Comparison of ENCODE assay signal across 12 cellular contexts in genomic region chr3:105829229-105829628, GRCh38. TPM values are rescaled to one million over a fixed set of nuclear protein-coding genes. Genes with fewer than 3 reads are reported as not detected.
DNase-seq lines count a peak whose midpoint lies in the region; ATAC-seq and TF ChIP-seq lines count a peak whose summit lies in the region.
"Had no signal": no experiment of that assay in that cellular context is flagged by ENCODE, and none has a peak within 500 bp of the region (broad histone marks: within the 10 kb centered on the region; RNA-seq: fewer than 3 reads in every experiment).

No MANE protein-coding gene starts in this region.

- TF ChIP-seq RAD21 in HCT116 (IDR thresholded peaks at IDR 0.05; ENCODE audit: low read depth): no peak

- no peak for TF ChIP-seq POLR2A in HCT116 (IDR thresholded peaks at IDR 0.05; ENCODE audit: borderline replicate concordance, extremely low read depth, insufficient read depth, insufficient read length)
- TF ChIP-seq POLR2A in spleen (IDR thresholded peaks at IDR 0.05): no peak

- no peaks in the 10 kb centered on the region for H3K27me3 ChIP-seq in HCT116 (ENCODE audit: insufficient read depth, low read length)
- no peaks in the 10 kb centered on the region for H3K27me3 ChIP-seq in spleen (replicated peaks in 1 of 7)
- H3K27me3 ChIP-seq: ovary had no signal

- H3K27ac Mint-ChIP-seq in activated B cell treated with CpG ODN at 0.5 μM for 24 hours: peak overlapping the region; percentile 46

- H3K4me3 Mint-ChIP-seq in activated B cell treated with CpG ODN at 0.5 μM for 24 hours: peak overlapping the region; percentile 15

- RAD21 ChIA-PET in HCT116 (lab: Charles Lee; ENCODE audit: low non-redundant PET in 1 of 2, low total read pairs in 2 of 2, uncharacterized antibody in 2 of 2, unreplicated experiment in 2 of 2): no interaction called here

- no peak overlapping the region for H3K27ac ChIP-seq in HCT116 (ENCODE audit: low read depth, low read length)
- peak overlapping the region in 6 of 8 donors; percentile 20 to 78 (median 61) for H3K27ac ChIP-seq in spleen
- H3K27ac ChIP-seq: ovary had no signal

- H3K9me3 Mint-ChIP-seq in activated B cell treated with CpG ODN at 0.5 μM for 24 hours: no peaks in the 10 kb centered on the region

- H3K9me2 ChIP-seq in HCT116 (ENCODE audit: insufficient read depth): no peaks in the 10 kb centered on the region

- H3K79me2 ChIP-seq in HCT116 (ENCODE audit: insufficient read depth, low read length): no peaks in the 10 kb centered on the region

- POLR2A ChIA-PET in HCT116 (lab: Charles Lee): no interaction called here
- POLR2A ChIA-PET in activated B cell treated with CpG ODN at 0.5 μM for 24 hours (lab: Charles Lee): interaction anchor here (0.6 to 1.6 kb wide), 4 partner anchors 8 to 99 kb away, joined by 3 to 5 read pairs (median 5); no protein-coding TSS in a partner anchor

- H4K20me1 ChIP-seq in HCT116 (ENCODE audit: insufficient read depth): no peaks in the 10 kb centered on the region

- BruUV-seq in HCT116 (replicated peaks; lab: Mats Ljungman, UMichigan): no TSS peak

- H3K9ac ChIP-seq in HCT116 (ENCODE audit: low read length): no peak overlapping the region

- intact Hi-C loops in HCT116 (cut with micrococcal nuclease) (no loop called here), activated B cell treated with CpG ODN at 0.5 μM for 24 hours (cut with micrococcal nuclease) (no loop called here), spleen (cut with DNase I; ENCODE audit: low total_unique reads) (no loop called here)

- peak overlapping the region; percentile 10; the same call in 1 of the 2 replicates for H3K4me2 ChIP-seq in HCT116 (ENCODE audit: low read length)

- 86 to 89% (median 89%) methylated on average over 4 of the region's 4 CpGs for WGBS in spleen, 5 donors

- in situ Hi-C loops in astrocyte of the spinal cord (cut with HindIII; ENCODE audit: low sequenced_read_pairs): no loop called here

- H3K4me1 ChIP-seq in HCT116 (ENCODE audit: control insufficient read depth in 1 of 2, insufficient read depth in 2 of 2, low read length in 2 of 2) (peaks cover 15 to 24% of the 10 kb centered on the region in 2 experiments), spleen (peaks cover 31 to 84% (median 54%) of the 10 kb centered on the region in 6 donors)

- H3K9me3 ChIP-seq in HCT116 (ENCODE audit: control insufficient read depth in 1 of 2, insufficient read depth in 1 of 2, low read depth in 1 of 2, low read length in 2 of 2) (no peaks in the 10 kb centered on the region), spleen (no peaks in the 10 kb centered on the region)
- H3K9me3 ChIP-seq: ovary had no signal

- no peak for TF ChIP-seq CTCF in HCT116 (IDR thresholded peaks at IDR 0.05 in 2 of 3, conservative IDR thresholded peaks at IDR 0.05 in 1 of 3; ENCODE audit: borderline replicate concordance in 1 of 3, insufficient read depth in 1 of 3, low read depth in 2 of 3, low read length in 2 of 3)
- TF ChIP-seq CTCF in activated B cell treated with CpG ODN at 0.5 μM for 24 hours (IDR thresholded peaks at IDR 0.05): no peak
- no peak for TF ChIP-seq CTCF in astrocyte of the spinal cord (IDR thresholded peaks at IDR 0.05; ENCODE audit: low read depth, low read length)
- no peak for TF ChIP-seq CTCF in spleen (IDR thresholded peaks at IDR 0.05 in 8 of 11, conservative IDR thresholded peaks at IDR 0.05 in 3 of 11)

- peaks cover 66% of the 10 kb centered on the region for H3K4me1 Mint-ChIP-seq in activated B cell treated with CpG ODN at 0.5 μM for 24 hours

- no peak; the same call in 1 of the 2 replicates for ATAC-seq in HCT116
- no peak for ATAC-seq in activated B cell treated with CpG ODN at 0.5 μM for 24 hours (ENCODE audit: low read depth)
- ATAC-seq in GM18858 (IDR thresholded peaks at IDR 0.05; ENCODE audit: unreplicated experiment): no peak
- no peak for ATAC-seq in GM21381 (IDR thresholded peaks at IDR 0.05; ENCODE audit: unreplicated experiment)

- peaks cover 16% of the 10 kb centered on the region for H3K36me3 Mint-ChIP-seq in activated B cell treated with CpG ODN at 0.5 μM for 24 hours (ENCODE audit: low read depth)

- DNase-seq in HCT116 (ENCODE audit: low read depth, low spot score): no peak
- no peak for DNase-seq in activated B cell treated with CpG ODN at 0.5 μM for 24 hours
- DNase-seq in astrocyte of the spinal cord (ENCODE audit: low read depth, low spot score): peak; percentile 29
- DNase-seq in spleen: no peak
- DNase-seq in retina: no peak
- DNase-seq: amniotic stem cell; effector CD8-positive, alpha-beta T cell; NCI-H526; Right ventricle myocardium superior had no signal

- CTCF ChIA-PET in HCT116 (lab: Charles Lee): no interaction called here
- CTCF ChIA-PET in activated B cell treated with CpG ODN at 0.5 μM for 24 hours (lab: Charles Lee): no interaction called here

- H3K27me3 Mint-ChIP-seq in activated B cell treated with CpG ODN at 0.5 μM for 24 hours: no peaks in the 10 kb centered on the region

- H2AFZ ChIP-seq in HCT116 (ENCODE audit: low read depth, low read length, poor library complexity, severe bottlenecking): no peak overlapping the region

- H3K4me3 ChIP-seq in HCT116 (replicated peaks in 1 of 2; ENCODE audit: low read depth in 1 of 2, low read length in 2 of 2): no peak overlapping the region
- no peak overlapping the region for H3K4me3 ChIP-seq in astrocyte of the spinal cord (ENCODE audit: low read depth, low read length)
- H3K4me3 ChIP-seq in spleen: no peak overlapping the region
- H3K4me3 ChIP-seq: ovary had no signal

- H3K36me3 ChIP-seq in HCT116 (ENCODE audit: control insufficient read depth in 1 of 2, insufficient read depth in 2 of 2, low read length in 2 of 2) (no peaks in the 10 kb centered on the region), spleen (peaks cover 0 to 8% (median 0%) of the 10 kb centered on the region in 6 donors)
- H3K36me3 ChIP-seq: ovary had no signal

TF ChIP-seq in HCT116, 20 proteins besides CTCF, POLR2A, EP300 and RAD21:
- TF ChIP-seq SIN3A (IDR thresholded peaks at IDR 0.05; ENCODE audit: low read depth): no peak
- no peak for TF ChIP-seq EGR1 (IDR thresholded peaks at IDR 0.05; ENCODE audit: low read depth)
- no peak for TF ChIP-seq JUND (IDR thresholded peaks at IDR 0.05)
- no peak for TF ChIP-seq REST (IDR thresholded peaks at IDR 0.05; ENCODE audit: low read depth)

RNA-seq across cellular contexts. Expression of gene CBLB, which starts 39.6 kb away (rescaled TPM):
- total RNA-seq in HCT116 (2021; ENCODE audit: unreplicated experiment) (10.4 TPM), activated B cell treated with CpG ODN at 0.5 μM for 24 hours (69.2 and 78.1 TPM in 2 replicates), spleen (100 to 1,000 TPM in 1 of 7 donors, 10 to 100 TPM in 6; 65.4 to 138 (median 79.2) TPM)
- 3.2 and 3.9 TPM in 2 replicates for polyA plus RNA-seq in HCT116 (2012)
- polyA plus RNA-seq in spleen: 10 to 100 TPM; 13.8 to 19.5 (median 14.7) TPM
